ENCODE assay signal across 1 cellular context in genomic region chr1:31394628-31395193, GRCh38.
A peak's percentile ranks its signal among the peaks of the same experiment; 100 is the strongest.
TF ChIP-seq lines count a peak whose summit lies in the region.

No MANE protein-coding gene starts in this region.

TF ChIP-seq in HEK293, 187 proteins besides CTCF, POLR2A, EP300 and RAD21 (continued from another document):
- TF ChIP-seq REST (tag by site-specific recombination; IDR thresholded peaks at IDR 0.05) (peak; percentile 39), ZFP37 (tag by site-specific recombination; IDR thresholded peaks at IDR 0.05) (peak; percentile 57; the same call in 1 of the 2 replicates), ZNF335 (tag by site-specific recombination; conservative IDR thresholded peaks at IDR 0.05) (peak; percentile 50), ZNF654 (tag by site-specific recombination; IDR thresholded peaks at IDR 0.05; ENCODE audit: low read depth) (peak; percentile 77), EGR2 (tag by site-specific recombination; IDR thresholded peaks at IDR 0.05; ENCODE audit: low read depth) (no peak), ZNF501 (tag by site-specific recombination; IDR thresholded peaks at IDR 0.05) (peak; percentile 51; the same call in 1 of the 2 replicates), ZNF214 (tag by site-specific recombination; IDR thresholded peaks at IDR 0.05; ENCODE audit: borderline replicate concordance) (no peak), ZNF843 (tag by site-specific recombination; IDR thresholded peaks at IDR 0.05) (peak; percentile 32; the same call in 1 of the 2 replicates), ZBTB17 (tag by site-specific recombination; IDR thresholded peaks at IDR 0.05) (peak; percentile 85)
TF ChIP-seq in HEK293: peak in this region for 41.
